Comparison of ENCODE assay signal across 14 cellular contexts in the genomic region with DNA sequence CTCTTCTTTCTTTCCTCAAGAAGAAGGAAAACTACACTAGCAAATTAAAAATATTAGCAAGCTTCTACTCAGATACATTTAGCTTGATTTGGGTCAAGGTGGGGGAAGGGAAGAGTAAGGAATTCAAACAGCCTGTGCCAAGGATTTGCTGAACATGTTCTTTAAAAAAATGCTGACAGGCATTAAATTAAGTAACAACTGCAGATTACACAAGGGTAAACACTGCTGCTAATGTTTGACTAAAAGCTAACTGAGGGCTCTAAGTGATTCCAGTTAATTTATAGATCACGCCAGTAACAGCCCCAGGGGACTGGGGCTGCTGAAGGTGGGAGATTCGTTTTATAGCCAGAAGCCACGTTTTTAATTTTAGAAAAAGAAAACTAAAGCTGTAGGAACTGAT.
DNase-seq lines count a peak whose midpoint lies in the region; ATAC-seq and TF ChIP-seq lines count a peak whose summit lies in the region.
"Had no signal": no experiment of that assay in that cellular context is flagged by ENCODE, and none has a peak within 500 bp of the region (broad histone marks: within the 10 kb centered on the region; RNA-seq: fewer than 3 reads in every experiment).

No MANE protein-coding gene starts in this region.

- peak overlapping the region; percentile 15; the same call in 1 of the 2 replicates for H3K4me2 ChIP-seq in OCI-LY1 (ENCODE audit: low read length)

- POLR2A ChIA-PET in naive thymus-derived CD8-positive, alpha-beta T cell (lab: Charles Lee): no interaction called here

- no peaks in the 10 kb centered on the region for H3K9me3 ChIP-seq in OCI-LY1 (ENCODE audit: low read length)
- H3K9me3 ChIP-seq: ovary had no signal

- no peaks in the 10 kb centered on the region for H3K79me2 ChIP-seq in OCI-LY1 (ENCODE audit: insufficient read depth, low read length)

- no peak overlapping the region for H2AFZ ChIP-seq in OCI-LY1 (ENCODE audit: low read length)

- no peaks in the 10 kb centered on the region for H3K27me3 Mint-ChIP-seq in nephron (ENCODE audit: low read depth)
- peaks cover 0 to 4% (median 0%) of the 10 kb centered on the region in 5 donors for H3K27me3 Mint-ChIP-seq in naive thymus-derived CD8-positive, alpha-beta T cell
- H3K27me3 Mint-ChIP-seq: activated CD8-positive, alpha-beta memory T cell treated with anti-CD3 and anti-CD28 coated beads, Interleukin-2, amount 10 ng/mL, durations not matched to agents 7 days and 5 days had no signal

- H3K27me3 ChIP-seq in OCI-LY1 (ENCODE audit: insufficient read depth, low read length): no peaks in the 10 kb centered on the region
- H3K27me3 ChIP-seq: ovary had no signal

- H3K36me3 ChIP-seq in OCI-LY1 (ENCODE audit: insufficient read depth, low read length): no peaks in the 10 kb centered on the region
- H3K36me3 ChIP-seq: ovary had no signal

- no peak for TF ChIP-seq CTCF in AG10803 (conservative IDR thresholded peaks at IDR 0.05; ENCODE audit: low read length)
- TF ChIP-seq CTCF in OCI-LY1 (IDR thresholded peaks at IDR 0.05; ENCODE audit: low read length): no peak
- TF ChIP-seq CTCF in fibroblast of the aortic adventitia (IDR thresholded peaks at IDR 0.05; ENCODE audit: insufficient read depth, low read length): no peak
- TF ChIP-seq CTCF in nephron (IDR thresholded peaks at IDR 0.05; ENCODE audit: unreplicated experiment in 3 of 3): no peak

- no peaks in the 10 kb centered on the region for H3K36me3 Mint-ChIP-seq in nephron (ENCODE audit: low read depth)
- H3K36me3 Mint-ChIP-seq in naive thymus-derived CD8-positive, alpha-beta T cell: no peaks in the 10 kb centered on the region
- H3K36me3 Mint-ChIP-seq: activated CD8-positive, alpha-beta memory T cell treated with anti-CD3 and anti-CD28 coated beads, Interleukin-2, amount 10 ng/mL, durations not matched to agents 7 days and 5 days had no signal

- H3F3A ChIP-seq in OCI-LY1 (ENCODE audit: insufficient read depth, low read length): no peaks in the 10 kb centered on the region

- DNase-seq in AG10803 (ENCODE audit: low read depth): peak; percentile 77
- DNase-seq in fibroblast of the aortic adventitia (ENCODE audit: low read depth): peak; percentile 63
- no peak for DNase-seq in naive thymus-derived CD8-positive, alpha-beta T cell
- DNase-seq: activated CD8-positive, alpha-beta memory T cell treated with anti-CD3 and anti-CD28 coated beads, Interleukin-2, amount 10 ng/mL, durations not matched to agents 7 days and 5 days; C1 segment of cervical spinal cord; hippocampal formation; KBM-7; NCI-H510A treated with DMSO at 0.1 percent for 48 hours had no signal

- peaks cover 93% of the 10 kb centered on the region for H3K4me1 ChIP-seq in OCI-LY1 (ENCODE audit: insufficient read depth, low read length, severe bottlenecking)

- H3K4me3 ChIP-seq in AG10803 (ENCODE audit: low read length): no peak overlapping the region
- no peak overlapping the region for H3K4me3 ChIP-seq in OCI-LY1 (ENCODE audit: low read depth, low read length, poor library complexity, severe bottlenecking)
- H3K4me3 ChIP-seq in fibroblast of the aortic adventitia (ENCODE audit: low read depth, low read length): no peak overlapping the region
- H3K4me3 ChIP-seq: ovary had no signal

- H3K9me3 Mint-ChIP-seq in nephron: no peaks in the 10 kb centered on the region
- no peaks in the 10 kb centered on the region for H3K9me3 Mint-ChIP-seq in naive thymus-derived CD8-positive, alpha-beta T cell

- no peak for ATAC-seq in HG03175 (IDR thresholded peaks at IDR 0.05; ENCODE audit: unreplicated experiment)
- ATAC-seq in HG03135 (IDR thresholded peaks at IDR 0.05; ENCODE audit: unreplicated experiment): no peak
- no peak for ATAC-seq in naive thymus-derived CD8-positive, alpha-beta T cell
- no peak for ATAC-seq in GM21529 (IDR thresholded peaks at IDR 0.05; ENCODE audit: unreplicated experiment)
- ATAC-seq: activated CD8-positive, alpha-beta memory T cell treated with anti-CD3 and anti-CD28 coated beads, Interleukin-2, amount 10 ng/mL, durations not matched to agents 7 days and 5 days had no signal

- no peaks in the 10 kb centered on the region for H4K20me1 ChIP-seq in OCI-LY1 (ENCODE audit: insufficient read depth, low read length)

- peak overlapping the region; percentile 93 to 99 (median 98) for H3K27ac Mint-ChIP-seq in nephron
- no peak overlapping the region for H3K27ac Mint-ChIP-seq in naive thymus-derived CD8-positive, alpha-beta T cell
- H3K27ac Mint-ChIP-seq: activated CD8-positive, alpha-beta memory T cell treated with anti-CD3 and anti-CD28 coated beads, Interleukin-2, amount 10 ng/mL, durations not matched to agents 7 days and 5 days had no signal

- peak overlapping the region; percentile 51 for H3K9ac ChIP-seq in OCI-LY1 (ENCODE audit: low read length)

- peak overlapping the region; percentile 59 to 67 (median 60) for H3K4me3 Mint-ChIP-seq in nephron
- no peak overlapping the region for H3K4me3 Mint-ChIP-seq in naive thymus-derived CD8-positive, alpha-beta T cell
- H3K4me3 Mint-ChIP-seq: activated CD8-positive, alpha-beta memory T cell treated with anti-CD3 and anti-CD28 coated beads, Interleukin-2, amount 10 ng/mL, durations not matched to agents 7 days and 5 days had no signal

- H3K27ac ChIP-seq in OCI-LY1 (ENCODE audit: low read depth, low read length, poor library complexity, severe bottlenecking): peak overlapping the region; percentile 83

- H3K9me2 ChIP-seq in OCI-LY1 (ENCODE audit: low read depth, low read length): no peaks in the 10 kb centered on the region

- peaks cover 75% of the 10 kb centered on the region for H3K4me1 Mint-ChIP-seq in nephron
- H3K4me1 Mint-ChIP-seq in naive thymus-derived CD8-positive, alpha-beta T cell: peaks cover 0 to 12% (median 3%) of the 10 kb centered on the region in 4 donors

Comparison
In these comparisons a context has a peak if more than half of its experiments do, and no peak if none do; other contexts are left out.
1. DNase-seq: peak in AG10803 (single experiment) and fibroblast of the aortic adventitia (single experiment); none in naive thymus-derived CD8-positive, alpha-beta T cell (0 of 10).
2. H3K27ac Mint-ChIP-seq: peak in nephron (3 of 3); none in naive thymus-derived CD8-positive, alpha-beta T cell (0 of 10).
3. H3K4me3 Mint-ChIP-seq: peak in nephron (3 of 3); none in naive thymus-derived CD8-positive, alpha-beta T cell (0 of 10).